8 cellular contexts compared by ENCODE assay signal in genomic region chr18:79986726-79987125, GRCh38. TPM values are rescaled to one million over a fixed set of nuclear protein-coding genes. Genes with fewer than 3 reads are reported as not detected.
A peak's percentile ranks its signal among the peaks of the same experiment; 100 is the strongest.
DNase-seq lines count a peak whose midpoint lies in the region; ATAC-seq and TF ChIP-seq lines count a peak whose summit lies in the region.

No MANE protein-coding gene starts in this region.

- POLR2A ChIA-PET in activated CD4-positive, alpha-beta memory T cell treated with anti-CD3 and anti-CD28 coated beads, Interleukin-2, amount 10 ng/mL, durations not matched to agents 7 days and 5 days (lab: Charles Lee), result interaction anchor here (0.7 to 4.6 kb wide), 6 partner anchors 19 to 306 kb away, joined by 3 to 34 read pairs (median 14); partner anchors contain the start of genes HSBP1L1, RBFA and SLC66A2

- no peak overlapping the region for H3K27ac ChIP-seq in iPS-20b (ENCODE audit: low read length)
- H3K27ac ChIP-seq in suprapubic skin, result no peak overlapping the region

- peak overlapping the region; percentile 96 for H3K27ac Mint-ChIP-seq in activated T-cell treated with anti-CD3 and anti-CD28 coated beads, Interleukin-2, amount 50 U/mL, for 72 hours
- H3K27ac Mint-ChIP-seq in activated CD4-positive, alpha-beta memory T cell treated with anti-CD3 and anti-CD28 coated beads, Interleukin-2, amount 10 ng/mL, durations not matched to agents 7 days and 5 days, result no peak overlapping the region

- H3K4me1 Mint-ChIP-seq in activated T-cell treated with anti-CD3 and anti-CD28 coated beads, Interleukin-2, amount 50 U/mL, for 72 hours (ENCODE audit: low read depth), result peaks cover 63% of the 10 kb centered on the region
- peaks cover 60% of the 10 kb centered on the region for H3K4me1 Mint-ChIP-seq in activated CD4-positive, alpha-beta memory T cell treated with anti-CD3 and anti-CD28 coated beads, Interleukin-2, amount 10 ng/mL, durations not matched to agents 7 days and 5 days

- H3K27me3 ChIP-seq in iPS-20b (ENCODE audit: insufficient read depth, low read length) (no peaks in the 10 kb centered on the region), suprapubic skin (no peaks in the 10 kb centered on the region)

- TF ChIP-seq CTCF in suprapubic skin (IDR thresholded peaks at IDR 0.05), result no peak

- TF ChIP-seq POLR2A in suprapubic skin (IDR thresholded peaks at IDR 0.05), result no peak

- H3K4me1 ChIP-seq in iPS-20b (ENCODE audit: insufficient read depth, low read length), result peaks cover 8% of the 10 kb centered on the region; the same call in 1 of the 2 replicates
- peaks cover 36% of the 10 kb centered on the region for H3K4me1 ChIP-seq in suprapubic skin

- H3K9ac ChIP-seq in iPS-20b (ENCODE audit: low read depth, low read length), result peak overlapping the region; percentile 91; the same call in 1 of the 2 replicates

- H3K36me3 ChIP-seq in iPS-20b (ENCODE audit: insufficient read depth, low read depth, low read length) (peaks cover 32% of the 10 kb centered on the region), suprapubic skin (no peaks in the 10 kb centered on the region)

- H3K9me3 Mint-ChIP-seq in activated T-cell treated with anti-CD3 and anti-CD28 coated beads, Interleukin-2, amount 50 U/mL, for 72 hours, result no peaks in the 10 kb centered on the region
- H3K9me3 Mint-ChIP-seq in activated CD4-positive, alpha-beta memory T cell treated with anti-CD3 and anti-CD28 coated beads, Interleukin-2, amount 10 ng/mL, durations not matched to agents 7 days and 5 days, result no peaks in the 10 kb centered on the region

- CTCF ChIA-PET in activated CD4-positive, alpha-beta memory T cell treated with anti-CD3 and anti-CD28 coated beads, Interleukin-2, amount 10 ng/mL, durations not matched to agents 7 days and 5 days (lab: Charles Lee), result interaction anchor here (1.5 to 3.0 kb wide), 3 partner anchors 23 to 35 kb away, joined by 7 to 10 read pairs (median 7); partner anchors contain the start of gene SLC66A2

- no peak for TF ChIP-seq EP300 in suprapubic skin (IDR thresholded peaks at IDR 0.05)

- WGBS in suprapubic skin, result 27% methylated on average over 5 of the region's 7 CpGs

- ATAC-seq in activated T-cell treated with anti-CD3 and anti-CD28 coated beads, Interleukin-2, amount 50 U/mL, for 72 hours (replicated peaks in 1 of 2), result no peak

- H3K27me3 Mint-ChIP-seq in activated T-cell treated with anti-CD3 and anti-CD28 coated beads, Interleukin-2, amount 50 U/mL, for 72 hours (ENCODE audit: low read depth), result no peaks in the 10 kb centered on the region
- no peaks in the 10 kb centered on the region for H3K27me3 Mint-ChIP-seq in activated CD4-positive, alpha-beta memory T cell treated with anti-CD3 and anti-CD28 coated beads, Interleukin-2, amount 10 ng/mL, durations not matched to agents 7 days and 5 days

- peaks cover 8 to 10% of the 10 kb centered on the region in 2 donors for H3K36me3 Mint-ChIP-seq in activated T-cell treated with anti-CD3 and anti-CD28 coated beads, Interleukin-2, amount 50 U/mL, for 72 hours (ENCODE audit: insufficient read depth in 2 of 2)
- peaks cover 35% of the 10 kb centered on the region for H3K36me3 Mint-ChIP-seq in activated CD4-positive, alpha-beta memory T cell treated with anti-CD3 and anti-CD28 coated beads, Interleukin-2, amount 10 ng/mL, durations not matched to agents 7 days and 5 days (ENCODE audit: low read depth)

- peak overlapping the region; percentile 89 to 94 for H3K4me3 Mint-ChIP-seq in activated T-cell treated with anti-CD3 and anti-CD28 coated beads, Interleukin-2, amount 50 U/mL, for 72 hours
- peak overlapping the region; percentile 92 for H3K4me3 Mint-ChIP-seq in activated CD4-positive, alpha-beta memory T cell treated with anti-CD3 and anti-CD28 coated beads, Interleukin-2, amount 10 ng/mL, durations not matched to agents 7 days and 5 days

- DNase-seq in activated T-cell treated with anti-CD3 and anti-CD28 coated beads, Interleukin-2, amount 50 U/mL, for 72 hours, result no peak
- no peak for DNase-seq in activated T-cell treated with anti-CD3 and anti-CD28 coated beads, Interleukin-2, amount 50 U/mL, for 1 hour
- DNase-seq in activated CD4-positive, alpha-beta memory T cell treated with anti-CD3 and anti-CD28 coated beads, Interleukin-2, amount 10 ng/mL, durations not matched to agents 7 days and 5 days, result no peak
- no peak for DNase-seq in suprapubic skin (ENCODE audit: low spot score in 2 of 2)
- DNase-seq in iPS-NIHi11 (ENCODE audit: low spot score), result no peak
- no peak for DNase-seq in HUDEP-2 (lab: John Stamatoyannopoulos, UW; ENCODE audit: unreplicated experiment in 76 of 76)
- DNase-seq in NCI-H1092 (lab: John Stamatoyannopoulos, UW), result no peak

- H3K9me3 ChIP-seq in iPS-20b (ENCODE audit: insufficient read depth, low read depth, low read length), result no peaks in the 10 kb centered on the region
- no peaks in the 10 kb centered on the region for H3K9me3 ChIP-seq in suprapubic skin

- H3K4me3 ChIP-seq in iPS-20b (ENCODE audit: low read length) (peak overlapping the region; percentile 88), suprapubic skin (peak overlapping the region; percentile 98)

RNA-seq across cellular contexts. Expression of gene TXNL4A, which starts 1.6 kb away (rescaled TPM):
- 100 to 1,000 TPM in 1 of 2 donors, 10 to 100 TPM in 1; 92.9 to 105 TPM for total RNA-seq in activated T-cell treated with anti-CD3 and anti-CD28 coated beads, Interleukin-2, amount 50 U/mL, for 72 hours
- 100 to 1,000 TPM; 120 TPM for total RNA-seq in activated CD4-positive, alpha-beta memory T cell treated with anti-CD3 and anti-CD28 coated beads, Interleukin-2, amount 10 ng/mL, durations not matched to agents 7 days and 5 days
- 10 to 100 TPM; 20.6 to 35.0 (median 24.6) TPM for total RNA-seq in suprapubic skin

RNA-seq across cellular contexts. Expression of gene HSBP1L1, which starts 22.3 kb away (rescaled TPM):
- total RNA-seq in activated T-cell treated with anti-CD3 and anti-CD28 coated beads, Interleukin-2, amount 50 U/mL, for 72 hours, result 10 to 100 TPM; 11.2 to 11.8 TPM
- 1 to 10 TPM; 9.0 to 9.2 TPM for total RNA-seq in activated CD4-positive, alpha-beta memory T cell treated with anti-CD3 and anti-CD28 coated beads, Interleukin-2, amount 10 ng/mL, durations not matched to agents 7 days and 5 days
- 10 to 100 TPM; 25.0 to 45.7 (median 41.5) TPM for total RNA-seq in suprapubic skin

RNA-seq across cellular contexts. Expression of gene SLC66A2, which starts 35.3 kb away (rescaled TPM):
- total RNA-seq in activated T-cell treated with anti-CD3 and anti-CD28 coated beads, Interleukin-2, amount 50 U/mL, for 72 hours, result 10 to 100 TPM; 35.1 to 40.1 TPM
- total RNA-seq in activated CD4-positive, alpha-beta memory T cell treated with anti-CD3 and anti-CD28 coated beads, Interleukin-2, amount 10 ng/mL, durations not matched to agents 7 days and 5 days, result 10 to 100 TPM; 28.6 to 32.0 TPM
- total RNA-seq in suprapubic skin, result 10 to 100 TPM; 53.4 to 84.7 (median 79.3) TPM

RNA-seq across cellular contexts. Expression of gene RBFA, which starts 47.5 kb away (rescaled TPM):
- 10 to 100 TPM; 13.9 to 17.7 TPM for total RNA-seq in activated T-cell treated with anti-CD3 and anti-CD28 coated beads, Interleukin-2, amount 50 U/mL, for 72 hours
- 10 to 100 TPM; 13.9 to 16.8 TPM for total RNA-seq in activated CD4-positive, alpha-beta memory T cell treated with anti-CD3 and anti-CD28 coated beads, Interleukin-2, amount 10 ng/mL, durations not matched to agents 7 days and 5 days
- total RNA-seq in suprapubic skin, result 10 to 100 TPM; 40.5 to 66.1 (median 47.8) TPM
